ENCODE assay signal across 9 cellular contexts in the genomic region with DNA sequence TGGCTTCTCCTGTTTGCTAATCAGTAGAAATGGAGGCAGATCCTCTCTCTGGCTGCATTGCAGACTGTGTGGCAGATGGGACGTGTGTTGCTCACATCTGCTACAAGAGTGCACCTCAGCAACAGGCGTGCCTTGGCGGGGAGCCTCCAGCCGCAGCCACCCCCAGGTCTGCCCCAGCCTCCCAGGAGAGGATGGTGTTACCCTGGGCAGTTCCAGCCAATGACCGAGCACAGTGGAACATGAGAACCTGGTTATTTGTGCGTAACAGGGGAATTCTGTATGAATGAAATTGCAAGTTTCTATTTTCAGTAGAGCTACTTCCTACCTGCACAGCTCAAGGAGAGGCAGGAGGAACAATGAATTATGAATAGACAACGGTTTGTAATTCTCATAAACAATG.
DNase-seq lines count a peak whose midpoint lies in the region; ATAC-seq and TF ChIP-seq lines count a peak whose summit lies in the region.
"Had no signal": no experiment of that assay in that cellular context is flagged by ENCODE, and none has a peak within 500 bp of the region (broad histone marks: within the 10 kb centered on the region; RNA-seq: fewer than 3 reads in every experiment).

No MANE protein-coding gene starts in this region.

- H3F3A ChIP-seq in smooth muscle cell (ENCODE audit: low read depth), result no peaks in the 10 kb centered on the region

- ATAC-seq in GM18502 (IDR thresholded peaks at IDR 0.05; ENCODE audit: poor library complexity, unreplicated experiment) (peak; percentile 96), GM19468 (IDR thresholded peaks at IDR 0.05; ENCODE audit: extremely low read depth, unreplicated experiment) (peak; percentile 84), HG02973 (IDR thresholded peaks at IDR 0.05; ENCODE audit: unreplicated experiment) (peak; percentile 83)

- no peak for TF ChIP-seq CTCF in smooth muscle cell (IDR thresholded peaks at IDR 0.05; ENCODE audit: borderline replicate concordance, insufficient read depth, poor library complexity, severe bottlenecking)

- no peak overlapping the region for H2AFZ ChIP-seq in smooth muscle cell (ENCODE audit: low read depth)

- no peak overlapping the region for H3K9ac ChIP-seq in smooth muscle cell (ENCODE audit: low read depth)

- H3K4me1 ChIP-seq in smooth muscle cell (ENCODE audit: low read depth), result no peaks in the 10 kb centered on the region

- DNase-seq in NCI-H226 (peak; percentile 78), NCI-H2081 treated with DMSO at 0.1 percent for 48 hours (lab: John Stamatoyannopoulos, UW) (no peak), smooth muscle cell (lab: John Stamatoyannopoulos, UW; ENCODE audit: unreplicated experiment) (no peak), NCI-H187 (lab: John Stamatoyannopoulos, UW) (no peak)
- no peak for DNase-seq in activated CD4-positive, alpha-beta T cell treated with anti-CD3 and anti-CD28 coated beads for 4 hours
- DNase-seq: CD4-positive, CD25-positive, alpha-beta regulatory T cell had no signal

- no peak overlapping the region for H3K4me3 ChIP-seq in smooth muscle cell

- H3K79me2 ChIP-seq in smooth muscle cell (ENCODE audit: low read depth), result no peaks in the 10 kb centered on the region

- H3K27ac ChIP-seq in smooth muscle cell (ENCODE audit: low read depth), result no peak overlapping the region

- H3K4me2 ChIP-seq in smooth muscle cell, result no peak overlapping the region

- no peaks in the 10 kb centered on the region for H3K36me3 ChIP-seq in smooth muscle cell (ENCODE audit: low read depth)

- WGBS in smooth muscle cell (ENCODE audit: low lambda C conversion rate), result 91% methylated on average over 7 of the region's 7 CpGs

- H4K20me1 ChIP-seq in smooth muscle cell (ENCODE audit: low read depth), result no peaks in the 10 kb centered on the region

- no peaks in the 10 kb centered on the region for H3K9me3 ChIP-seq in smooth muscle cell (replicated peaks; ENCODE audit: low read depth)

- no peaks in the 10 kb centered on the region for H3K27me3 ChIP-seq in smooth muscle cell (ENCODE audit: low read depth)
